In genomic region chr1:115069626-115070308, GRCh38 we compare ENCODE assay signal across 17 cellular contexts. TPM values are rescaled to one million over a fixed set of nuclear protein-coding genes. Genes with fewer than 3 reads are reported as not detected.
DNase-seq lines count a peak whose midpoint lies in the region; ATAC-seq and TF ChIP-seq lines count a peak whose summit lies in the region.
"Had no signal": no experiment of that assay in that cellular context is flagged by ENCODE, and none has a peak within 500 bp of the region (broad histone marks: within the 10 kb centered on the region; RNA-seq: fewer than 3 reads in every experiment).

No MANE protein-coding gene starts in this region.

- no peaks in the 10 kb centered on the region for H4K20me1 ChIP-seq in PC-9 (ENCODE audit: insufficient read depth)

- peaks cover 0 to 2% (median 0%) of the 10 kb centered on the region in 8 donors for H3K9me3 Mint-ChIP-seq in CD4-positive, alpha-beta memory T cell
- H3K9me3 Mint-ChIP-seq in nephron progenitor cell, result no peaks in the 10 kb centered on the region
- H3K9me3 Mint-ChIP-seq: stimulated activated naive B cell treated with anti-CD40 and anti-IgM and Interleukin-4, amounts not matched to agents 10 μg/mL and 1 μg/mL and 100 μg/mL, for 72 hours; WTC11 had no signal

- WGBS in testis, 2 donors, result 56 to 76% methylated on average over 7 of the region's 7 CpGs

- H3K27ac Mint-ChIP-seq in CD4-positive, alpha-beta memory T cell, result peak overlapping the region in 6 of 7 donors; percentile 7 to 83 (median 52)
- peak overlapping the region; percentile 17 for H3K27ac Mint-ChIP-seq in nephron progenitor cell
- H3K27ac Mint-ChIP-seq: WTC11 had no signal

- no peaks in the 10 kb centered on the region for H3K36me3 ChIP-seq in CD4-positive, alpha-beta memory T cell (ENCODE audit: insufficient read depth, low read length)
- H3K36me3 ChIP-seq in PC-9 (ENCODE audit: low read depth) (0 out of 2 replicates have a peak, but pooled peaks cover 10% of the 10 kb centered on the region), testis (ENCODE audit: low read depth, missing control alignments) (no peaks in the 10 kb centered on the region)
- H3K36me3 ChIP-seq: left ventricle myocardium inferior had no signal

- no TSS peak for BruUV-seq in PC-9 (replicated peaks; lab: Mats Ljungman, UMichigan)

- H3K4me3 Mint-ChIP-seq in CD4-positive, alpha-beta memory T cell, result no peak overlapping the region
- H3K4me3 Mint-ChIP-seq in nephron progenitor cell, result no peak overlapping the region
- H3K4me3 Mint-ChIP-seq: stimulated activated naive B cell treated with anti-CD40 and anti-IgM and Interleukin-4, amounts not matched to agents 10 μg/mL and 1 μg/mL and 100 μg/mL, for 72 hours; WTC11 had no signal

- H3K4me3 ChIP-seq in CD4-positive, alpha-beta memory T cell (ENCODE audit: low read length in 2 of 2), result no peak overlapping the region
- H3K4me3 ChIP-seq in PC-9 (no peak overlapping the region), testis (no peak overlapping the region)
- H3K4me3 ChIP-seq: left ventricle myocardium inferior had no signal

- TF ChIP-seq CTCF in PC-9 (conservative IDR thresholded peaks at IDR 0.05), result no peak
- no peak for TF ChIP-seq CTCF in nephron progenitor cell (IDR thresholded peaks at IDR 0.05)
- no peak for TF ChIP-seq CTCF in testis (IDR thresholded peaks at IDR 0.05)

- H3K4me1 ChIP-seq in CD4-positive, alpha-beta memory T cell (ENCODE audit: insufficient read depth, low read length), result peaks cover 38% of the 10 kb centered on the region
- peaks cover 24% of the 10 kb centered on the region for H3K4me1 ChIP-seq in PC-9 (replicated peaks; ENCODE audit: insufficient read depth)
- H3K4me1 ChIP-seq in testis, result no peaks in the 10 kb centered on the region

- CTCF ChIA-PET in CD4-positive, alpha-beta memory T cell (lab: Charles Lee; ENCODE audit: partially characterized antibody), result interaction anchor here (2.2 kb wide), 1 partner anchor 28 kb away, joined by 6 read pairs; no protein-coding TSS in a partner anchor
- CTCF ChIA-PET in PC-9 (lab: Charles Lee), result no interaction called here

- H3K27me3 Mint-ChIP-seq in CD4-positive, alpha-beta memory T cell, result no peaks in the 10 kb centered on the region
- H3K27me3 Mint-ChIP-seq in nephron progenitor cell (ENCODE audit: low read depth, poor library complexity), result peaks cover 7% of the 10 kb centered on the region

- TF ChIP-seq POLR2A in testis (IDR thresholded peaks at IDR 0.05), result no peak

- no peaks in the 10 kb centered on the region for H3K36me3 Mint-ChIP-seq in CD4-positive, alpha-beta memory T cell
- peaks cover 20% of the 10 kb centered on the region for H3K36me3 Mint-ChIP-seq in nephron progenitor cell (ENCODE audit: low read depth)
- H3K36me3 Mint-ChIP-seq: stimulated activated naive B cell treated with anti-CD40 and anti-IgM and Interleukin-4, amounts not matched to agents 10 μg/mL and 1 μg/mL and 100 μg/mL, for 72 hours; WTC11 had no signal

- H3K9me3 ChIP-seq in CD4-positive, alpha-beta memory T cell (ENCODE audit: control insufficient read depth in 1 of 2, low read length in 2 of 2), result no peaks in the 10 kb centered on the region
- H3K9me3 ChIP-seq in PC-9 (ENCODE audit: insufficient read depth, low read depth), result no peaks in the 10 kb centered on the region
- H3K9me3 ChIP-seq in testis, result no peaks in the 10 kb centered on the region
- H3K9me3 ChIP-seq: left ventricle myocardium inferior had no signal

- H3K27me3 ChIP-seq in CD4-positive, alpha-beta memory T cell (ENCODE audit: insufficient read depth, low read length), result no peaks in the 10 kb centered on the region
- H3K27me3 ChIP-seq in PC-9 (ENCODE audit: insufficient read depth, low read depth) (no peaks in the 10 kb centered on the region), testis (no peaks in the 10 kb centered on the region)

- H3K79me2 ChIP-seq in PC-9 (ENCODE audit: low read depth), result no peaks in the 10 kb centered on the region

- H3K9me2 ChIP-seq in PC-9 (ENCODE audit: insufficient read depth), result no peaks in the 10 kb centered on the region

- DNase-seq in CD4-positive, alpha-beta memory T cell, result no peak
- DNase-seq in PC-9 (peak; percentile 22 to 62), dedifferentiated amniotic fluid mesenchymal stem cell (ENCODE audit: extremely low spot score) (peak; percentile 40), nephron progenitor cell (no peak), testis (no peak)
- DNase-seq in stimulated activated CD4-positive, alpha-beta T cell treated with anti-CD3 and anti-CD28 coated beads, Interleukin-15, amount 100 ng/mL, for 24 hours, result no peak
- DNase-seq: activated naive CD4-positive, alpha-beta T cell treated with Interleukin-2 at 50 U/mL for 16 hours; hippocampal formation; left ventricle myocardium inferior; NCI-H1417 treated with DMSO at 0.1 percent for 48 hours; NCI-H345; stimulated activated naive B cell treated with anti-CD40 and anti-IgM and Interleukin-4, amounts not matched to agents 10 μg/mL and 1 μg/mL and 100 μg/mL, for 72 hours had no signal

- peaks cover 9% of the 10 kb centered on the region for H3F3A ChIP-seq in PC-9 (ENCODE audit: insufficient read depth, low read depth)

- intact Hi-C loops in CD4-positive, alpha-beta memory T cell (cut with micrococcal nuclease), result no loop called here
- intact Hi-C loops in PC-9 (cut with micrococcal nuclease; ENCODE audit: unreplicated experiment) (loop anchor here (1.0 to 10.0 kb wide), 2 partner anchors 66 to 355 kb away; no protein-coding TSS in a partner anchor), testis (cut with DNase I; ENCODE audit: low total_unique reads) (no loop called here)

- POLR2A ChIA-PET in CD4-positive, alpha-beta memory T cell (lab: Charles Lee; ENCODE audit: partially characterized antibody), result no interaction called here
- POLR2A ChIA-PET in PC-9 (lab: Charles Lee; ENCODE audit: unreplicated experiment), result no interaction called here

- peaks cover 36 to 66% (median 46%) of the 10 kb centered on the region in 4 donors for H3K4me1 Mint-ChIP-seq in CD4-positive, alpha-beta memory T cell
- peaks cover 43% of the 10 kb centered on the region for H3K4me1 Mint-ChIP-seq in nephron progenitor cell

- ATAC-seq in GM21786 (IDR thresholded peaks at IDR 0.05; ENCODE audit: unreplicated experiment), result no peak
- ATAC-seq in HG02798 (IDR thresholded peaks at IDR 0.05; ENCODE audit: poor library complexity, unreplicated experiment), result no peak
- ATAC-seq: stimulated activated naive B cell treated with anti-CD40 and anti-IgM and Interleukin-4, amounts not matched to agents 10 μg/mL and 1 μg/mL and 100 μg/mL, for 72 hours; WTC11 had no signal

- H3K27ac ChIP-seq in CD4-positive, alpha-beta memory T cell (ENCODE audit: low read depth, low read length), result no peak overlapping the region
- H3K27ac ChIP-seq in PC-9 (no peak overlapping the region), testis (no peak overlapping the region)
- H3K27ac ChIP-seq: left ventricle myocardium inferior had no signal

- H3K4me2 ChIP-seq in PC-9, result no peak overlapping the region

- no peak overlapping the region for H2AFZ ChIP-seq in PC-9

RNA-seq across cellular contexts. Expression of gene TSPAN2, which starts 19.5 kb away (rescaled TPM):
- total RNA-seq in CD4-positive, alpha-beta memory T cell, result 1 to 10 TPM; 1.3 to 3.5 TPM
- polyA plus RNA-seq in CD4-positive, alpha-beta memory T cell, result 10 to 100 TPM; 20.8 to 21.8 TPM
- 26.5 and 36.1 TPM in 2 replicates for total RNA-seq in PC-9 (2021)
- 1 to 10 TPM; 1.0 to 1.2 TPM for total RNA-seq in testis
- 6.0 TPM for polyA plus RNA-seq in testis (ENCODE audit: insufficient read depth, low read depth, low replicate concordance)

RNA-seq across cellular contexts. Expression of gene TSHB, which starts 40.1 kb away (rescaled TPM):
- total RNA-seq in CD4-positive, alpha-beta memory T cell, result not detected
- polyA plus RNA-seq in CD4-positive, alpha-beta memory T cell, result not detected
- not detected in 2 replicates for total RNA-seq in PC-9 (2021)
- not detected for total RNA-seq in testis
- polyA plus RNA-seq in testis (ENCODE audit: insufficient read depth, low read depth, low replicate concordance), result not detected
- total RNA-seq: H1, left ventricle myocardium inferior, skeletal muscle tissue, WTC11 had no signal
- polyA plus RNA-seq: H1 had no signal

Comparison
In these comparisons a context has a peak if more than half of its experiments do, and no peak if none do; other contexts are left out.
1. DNase-seq: peak in PC-9 (2 of 2) and dedifferentiated amniotic fluid mesenchymal stem cell (single experiment); none in CD4-positive, alpha-beta memory T cell (0 of 5), nephron progenitor cell (single experiment), stimulated activated CD4-positive, alpha-beta T cell treated with anti-CD3 and anti-CD28 coated beads, Interleukin-15, amount 100 ng/mL, for 24 hours (single experiment) and testis (single experiment).